In the genomic region with DNA sequence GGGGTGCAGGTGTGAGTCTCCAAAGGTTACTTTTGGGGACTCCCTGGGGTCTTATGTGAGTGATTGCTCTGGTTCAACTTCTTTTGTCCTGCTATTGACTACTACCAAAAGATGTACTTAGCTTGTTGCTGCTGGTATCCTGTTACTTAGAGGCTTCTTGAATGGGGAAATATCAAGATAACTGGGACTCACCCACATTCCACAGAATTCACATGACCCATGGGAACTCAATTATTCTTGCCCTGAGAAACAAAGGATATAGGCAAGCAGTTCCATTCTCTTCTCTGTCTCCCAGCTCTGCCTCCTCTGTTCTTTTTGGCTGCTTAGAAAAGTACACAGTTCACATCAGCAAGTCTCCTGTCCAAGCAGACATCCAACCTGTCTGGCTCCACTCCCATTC, we compare ENCODE assay signal across 24 cellular contexts.
A peak's percentile ranks its signal among the peaks of the same experiment; 100 is the strongest.
DNase-seq lines count a peak whose midpoint lies in the region; TF ChIP-seq lines count a peak whose summit lies in the region.
"Had no signal": no experiment of that assay in that cellular context is flagged by ENCODE, and none has a peak within 500 bp of the region (broad histone marks: within the 10 kb centered on the region; RNA-seq: fewer than 3 reads in every experiment).

No MANE protein-coding gene starts in this region.

- no peak for TF ChIP-seq CTCF in fibroblast of the aortic adventitia (IDR thresholded peaks at IDR 0.05; ENCODE audit: insufficient read depth, low read length)
- TF ChIP-seq CTCF in progenitor cell of endocrine pancreas (IDR thresholded peaks at IDR 0.05; ENCODE audit: unreplicated experiment), result no peak
- TF ChIP-seq CTCF in GM10266 (IDR thresholded peaks at IDR 0.05; ENCODE audit: control insufficient read depth, insufficient read depth, low read depth, missing control alignments), result no peak

- no peak overlapping the region for H3K4me3 ChIP-seq in fibroblast of the aortic adventitia (ENCODE audit: low read depth, low read length)
- H3K4me3 ChIP-seq: colonic mucosa, heart left ventricle, ovary, sigmoid colon had no signal

- H3K27me3 Mint-ChIP-seq in progenitor cell of endocrine pancreas, result no peaks in the 10 kb centered on the region
- H3K27me3 Mint-ChIP-seq: brain had no signal

- DNase-seq in EH (ENCODE audit: low read depth) (peak; percentile 26), amniotic epithelial cell (ENCODE audit: low read depth) (peak; percentile 85), fibroblast of the aortic adventitia (ENCODE audit: low read depth) (peak; percentile 66), progenitor cell of endocrine pancreas (ENCODE audit: low spot score, unreplicated experiment) (no peak), DMS153 treated with DMSO at 0.1 percent for 48 hours (lab: John Stamatoyannopoulos, UW; ENCODE audit: unreplicated experiment) (no peak), GM10266 (ENCODE audit: extremely low spot score) (no peak), epidermal melanocyte (ENCODE audit: insufficient read length, low spot score) (no peak)
- DNase-seq in NK-92 treated with Interleukin-12 subunit alpha and Interleukin-12 subunit beta, amount 100 ng/mL, for 24 hours (lab: John Stamatoyannopoulos, UW), result no peak
- DNase-seq: activated CD4-positive, alpha-beta T cell treated with anti-CD3 and anti-CD28 coated beads for 4 hours; activated gamma-delta T cell treated with Interleukin-2 at 50 U/mL for 16 hours; activated T-cell treated with anti-CD3 and anti-CD28 coated beads, Interleukin-2, amount 50 U/mL, for 24 hours; CD4-positive, CD25-positive, alpha-beta regulatory T cell; colonic mucosa; effector memory CD8-positive, alpha-beta T cell; heart left ventricle; KBM-7; midbrain; natural killer cell; NCI-H2171 treated with DMSO at 0.1 percent for 48 hours; NCI-H526; ovary; sigmoid colon had no signal

- peaks cover 9% of the 10 kb centered on the region for H3K36me3 Mint-ChIP-seq in progenitor cell of endocrine pancreas (ENCODE audit: insufficient read depth)
- H3K36me3 Mint-ChIP-seq: brain; CD4-positive, CD25-positive, alpha-beta regulatory T cell; natural killer cell had no signal

- peaks cover 23% of the 10 kb centered on the region for H3K4me1 Mint-ChIP-seq in progenitor cell of endocrine pancreas (ENCODE audit: low read depth)
- H3K4me1 Mint-ChIP-seq: brain; CD4-positive, CD25-positive, alpha-beta regulatory T cell; natural killer cell had no signal

- no peaks in the 10 kb centered on the region for H3K9me3 Mint-ChIP-seq in progenitor cell of endocrine pancreas (ENCODE audit: low read depth)
- H3K9me3 Mint-ChIP-seq: activated T-cell treated with anti-CD3 and anti-CD28 coated beads, Interleukin-2, amount 50 U/mL, for 24 hours; brain; CD4-positive, CD25-positive, alpha-beta regulatory T cell; effector memory CD8-positive, alpha-beta T cell; natural killer cell; stimulated activated naive CD8-positive, alpha-beta T cell treated with anti-CD3 and anti-CD28 coated beads, Interleukin-15, Interleukin-2, amounts not matched to agents 100 ng/mL and 50 ng/mL, for 24 hours had no signal

- no peak overlapping the region for H3K4me3 Mint-ChIP-seq in progenitor cell of endocrine pancreas (ENCODE audit: low read depth)
- H3K4me3 Mint-ChIP-seq: activated T-cell treated with anti-CD3 and anti-CD28 coated beads, Interleukin-2, amount 50 U/mL, for 24 hours; brain; effector memory CD8-positive, alpha-beta T cell; natural killer cell; stimulated activated naive CD8-positive, alpha-beta T cell treated with anti-CD3 and anti-CD28 coated beads, Interleukin-15, Interleukin-2, amounts not matched to agents 100 ng/mL and 50 ng/mL, for 24 hours had no signal

- H3K27ac Mint-ChIP-seq in progenitor cell of endocrine pancreas, result peak overlapping the region; percentile 91
- H3K27ac Mint-ChIP-seq: activated T-cell treated with anti-CD3 and anti-CD28 coated beads, Interleukin-2, amount 50 U/mL, for 24 hours; brain; CD4-positive, CD25-positive, alpha-beta regulatory T cell; effector memory CD8-positive, alpha-beta T cell; natural killer cell; stimulated activated naive CD8-positive, alpha-beta T cell treated with anti-CD3 and anti-CD28 coated beads, Interleukin-15, Interleukin-2, amounts not matched to agents 100 ng/mL and 50 ng/mL, for 24 hours had no signal

Comparison
In these comparisons a context has a peak if more than half of its experiments do, and no peak if none do; other contexts are left out.
1. DNase-seq: peak in EH (single experiment), amniotic epithelial cell (single experiment) and fibroblast of the aortic adventitia (single experiment); none in progenitor cell of endocrine pancreas (single experiment), DMS153 treated with DMSO at 0.1 percent for 48 hours (single experiment), GM10266 (single experiment), NK-92 treated with Interleukin-12 subunit alpha and Interleukin-12 subunit beta, amount 100 ng/mL, for 24 hours (single experiment) and epidermal melanocyte (single experiment).